ENCODE assay signal across 1 cellular context in the genomic region with DNA sequence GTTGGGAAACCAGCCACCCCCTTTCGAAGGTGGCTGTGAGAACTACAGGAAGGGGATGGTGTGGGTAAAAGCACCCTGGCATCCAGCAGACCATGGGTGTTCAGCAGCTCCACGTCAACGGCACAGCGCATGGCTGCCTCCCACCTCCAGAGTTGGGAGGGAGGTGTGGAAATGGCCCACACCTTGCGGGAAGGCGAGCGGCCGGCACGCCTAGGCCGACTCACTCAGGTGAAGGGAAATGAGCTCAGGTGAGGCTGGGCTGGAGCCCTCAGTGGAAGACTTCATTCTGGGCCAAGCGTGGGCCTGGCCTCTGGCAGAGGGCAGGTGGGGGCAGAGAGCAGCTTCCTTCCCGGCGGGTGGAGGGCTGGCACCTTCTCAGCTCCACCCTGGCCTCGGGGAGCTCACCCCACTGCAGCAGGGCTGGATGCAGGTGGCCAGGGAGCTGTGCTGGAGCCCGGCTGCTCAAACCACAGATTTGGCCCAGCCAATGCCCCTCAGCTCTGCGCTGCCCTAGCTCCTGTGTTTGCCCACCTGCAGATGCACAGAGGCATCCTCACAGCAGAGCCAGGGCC.
TF ChIP-seq lines count a peak whose summit lies in the region.

No MANE protein-coding gene starts in this region.

TF ChIP-seq in SK-N-SH treated with all-trans-retinoic acid at 6 μM for 48 hours, 23 proteins besides CTCF, POLR2A, EP300 and RAD21 (continued from another document):
- no peak for TF ChIP-seq ESRRG (CRISPR knock-in tag; IDR thresholded peaks at IDR 0.05)
- no peak for TF ChIP-seq OSR1 (CRISPR knock-in tag; IDR thresholded peaks at IDR 0.05)
